ENCODE assay signal across 17 cellular contexts in genomic region chr6:5481024-5481423, GRCh38.
DNase-seq lines count a peak whose midpoint lies in the region; ATAC-seq, FAIRE-seq and TF ChIP-seq lines count a peak whose summit lies in the region.
"Had no signal": no experiment of that assay in that cellular context is flagged by ENCODE, and none has a peak within 500 bp of the region (broad histone marks: within the 10 kb centered on the region; RNA-seq: fewer than 3 reads in every experiment).

No MANE protein-coding gene starts in this region.

- H3K9me3 Mint-ChIP-seq in MCF 10A (ENCODE audit: unreplicated experiment) = no peaks in the 10 kb centered on the region
- no peaks in the 10 kb centered on the region for H3K9me3 Mint-ChIP-seq in glutamatergic neuron (ENCODE audit: unreplicated experiment)
- H3K9me3 Mint-ChIP-seq in progenitor cell of endocrine pancreas (ENCODE audit: low read depth) = no peaks in the 10 kb centered on the region
- H3K9me3 Mint-ChIP-seq: nephron had no signal

- H3K4me1 Mint-ChIP-seq in MCF 10A (ENCODE audit: insufficient read depth, unreplicated experiment) = no peaks in the 10 kb centered on the region
- H3K4me1 Mint-ChIP-seq in glutamatergic neuron (ENCODE audit: low read depth, unreplicated experiment) = peaks cover 36% of the 10 kb centered on the region
- H3K4me1 Mint-ChIP-seq in progenitor cell of endocrine pancreas (ENCODE audit: low read depth) = no peaks in the 10 kb centered on the region

- no peak for FAIRE-seq in urothelium cell line (lab: Jason Lieb, UNC)
- FAIRE-seq: A204.1 had no signal

- TF ChIP-seq POLR2A in breast epithelium (IDR thresholded peaks at IDR 0.05) = no peak

- intact Hi-C loops in breast epithelium (cut with DNase I; ENCODE audit: low total_unique reads) (no loop called here), MCF 10A (cut with micrococcal nuclease) (no loop called here)

- no peak overlapping the region for H3K9ac ChIP-seq in subcutaneous abdominal adipose tissue (ENCODE audit: low read length in 5 of 5)
- H3K9ac ChIP-seq: GM23248 had no signal

- H3K4me1 ChIP-seq in breast epithelium (no peaks in the 10 kb centered on the region), subcutaneous abdominal adipose tissue (ENCODE audit: control insufficient read depth in 5 of 5, insufficient read depth in 5 of 5, low read length in 5 of 5) (peaks cover 0 to 8% (median 6%) of the 10 kb centered on the region in 5 donors)
- H3K4me1 ChIP-seq: colonic mucosa had no signal

- TF ChIP-seq CTCF in breast epithelium (IDR thresholded peaks at IDR 0.05) (no peak), MCF 10A (IDR thresholded peaks at IDR 0.05; ENCODE audit: unreplicated experiment) (no peak), glutamatergic neuron (IDR thresholded peaks at IDR 0.05; ENCODE audit: partially characterized antibody, unreplicated experiment) (no peak), progenitor cell of endocrine pancreas (IDR thresholded peaks at IDR 0.05; ENCODE audit: unreplicated experiment) (no peak)

- POLR2A ChIA-PET in MCF 10A (lab: Yijun Ruan, JAX) = no interaction called here

- H3K36me3 Mint-ChIP-seq in MCF 10A (ENCODE audit: insufficient read depth, unreplicated experiment) (peaks cover under 1% of the 10 kb centered on the region), glutamatergic neuron (ENCODE audit: unreplicated experiment) (no peaks in the 10 kb centered on the region), progenitor cell of endocrine pancreas (ENCODE audit: insufficient read depth) (no peaks in the 10 kb centered on the region)

- no peak overlapping the region for H3K4me3 Mint-ChIP-seq in MCF 10A (ENCODE audit: unreplicated experiment)
- H3K4me3 Mint-ChIP-seq in glutamatergic neuron (ENCODE audit: unreplicated experiment) = peak overlapping the region; percentile 59
- no peak overlapping the region for H3K4me3 Mint-ChIP-seq in progenitor cell of endocrine pancreas (ENCODE audit: low read depth)
- H3K4me3 Mint-ChIP-seq: nephron had no signal

- BruUV-seq in MCF 10A (replicated peaks; lab: Mats Ljungman, UMichigan) = no TSS peak

- no peak for DNase-seq in breast epithelium (ENCODE audit: low spot score in 2 of 2)
- no peak for DNase-seq in MCF 10A (ENCODE audit: unreplicated experiment)
- DNase-seq in NCI-H69 (lab: John Stamatoyannopoulos, UW) = peak; percentile 98
- DNase-seq in glutamatergic neuron = peak; percentile 35
- DNase-seq in urothelium cell line (ENCODE audit: low spot score) = no peak
- DNase-seq in progenitor cell of endocrine pancreas (ENCODE audit: low spot score, unreplicated experiment) = no peak
- DNase-seq: activated CD4-positive, CD25-positive, alpha-beta regulatory T cell; activated CD8-positive, alpha-beta memory T cell treated with anti-CD3 and anti-CD28 coated beads, Interleukin-2, amount 50 U/mL, for 48 hours; colonic mucosa; GM23248; IMR-90; NCI-H1048; OCI-M1 had no signal

- no peaks in the 10 kb centered on the region for H3K27me3 ChIP-seq in breast epithelium
- H3K27me3 ChIP-seq in subcutaneous abdominal adipose tissue (ENCODE audit: control insufficient read depth in 5 of 5, insufficient read depth in 4 of 5, low read length in 5 of 5) = no peaks in the 10 kb centered on the region
- H3K27me3 ChIP-seq: colonic mucosa had no signal

- no peak for ATAC-seq in HG02970 (IDR thresholded peaks at IDR 0.05; ENCODE audit: low FRiP score, unreplicated experiment)

- CTCF ChIA-PET in MCF 10A (lab: Yijun Ruan, JAX) = interaction anchor here (0.6 to 3.8 kb wide), 2 partner anchors 10 to 24 kb away, joined by 4 to 14 read pairs; no protein-coding TSS in a partner anchor

- H3K36me3 ChIP-seq in breast epithelium (no peaks in the 10 kb centered on the region), subcutaneous abdominal adipose tissue (ENCODE audit: control insufficient read depth in 5 of 5, insufficient read depth in 5 of 5, low read length in 5 of 5) (no peaks in the 10 kb centered on the region)
- H3K36me3 ChIP-seq: colonic mucosa had no signal

- no peaks in the 10 kb centered on the region for H3K27me3 Mint-ChIP-seq in MCF 10A (ENCODE audit: insufficient read depth, unreplicated experiment)
- peaks cover 2% of the 10 kb centered on the region for H3K27me3 Mint-ChIP-seq in glutamatergic neuron (ENCODE audit: unreplicated experiment)
- H3K27me3 Mint-ChIP-seq in progenitor cell of endocrine pancreas = no peaks in the 10 kb centered on the region

- no peaks in the 10 kb centered on the region for H3K9me3 ChIP-seq in breast epithelium
- H3K9me3 ChIP-seq in subcutaneous abdominal adipose tissue (ENCODE audit: control insufficient read depth in 5 of 5, low read length in 5 of 5) = no peaks in the 10 kb centered on the region
- H3K9me3 ChIP-seq: colonic mucosa had no signal

- H3K27ac ChIP-seq in breast epithelium (no peak overlapping the region), subcutaneous abdominal adipose tissue (ENCODE audit: low read depth, low read length) (no peak overlapping the region)
- H3K27ac ChIP-seq: colonic mucosa, GM23248 had no signal

- H3K4me3 ChIP-seq in breast epithelium = peak overlapping the region in 2 of 3 donors; percentile 26 to 56
- peak overlapping the region in 4 of 5 donors; percentile 6 to 50 (median 41) for H3K4me3 ChIP-seq in subcutaneous abdominal adipose tissue (ENCODE audit: low read depth in 1 of 5, low read length in 5 of 5)
- H3K4me3 ChIP-seq: colonic mucosa, GM23248 had no signal

- H3K27ac Mint-ChIP-seq in MCF 10A (ENCODE audit: low read depth, unreplicated experiment) (no peak overlapping the region), glutamatergic neuron (ENCODE audit: unreplicated experiment) (peak overlapping the region; percentile 87), progenitor cell of endocrine pancreas (no peak overlapping the region)
- H3K27ac Mint-ChIP-seq: nephron had no signal

Comparison
In these comparisons a context has a peak if more than half of its experiments do, and no peak if none do; other contexts are left out.
1. DNase-seq: peak in NCI-H69 (single experiment) and glutamatergic neuron (single experiment); none in breast epithelium (0 of 2), MCF 10A (single experiment), urothelium cell line (single experiment) and progenitor cell of endocrine pancreas (single experiment).